Comparison of ENCODE assay signal across 8 cellular contexts in genomic region chr10:97640868-97641811, GRCh38. TPM values are rescaled to one million over a fixed set of nuclear protein-coding genes. Genes with fewer than 3 reads are reported as not detected.
DNase-seq lines count a peak whose midpoint lies in the region; ATAC-seq and TF ChIP-seq lines count a peak whose summit lies in the region.

No MANE protein-coding gene starts in this region.

- peak; percentile 5 for ATAC-seq in HG03066 (IDR thresholded peaks at IDR 0.05; ENCODE audit: low read depth, unreplicated experiment)

- DNase-seq in activated T-cell treated with anti-CD3 and anti-CD28 coated beads for 48 hours (ENCODE audit: low read depth) (peak; percentile 15), activated T-cell treated with anti-CD3 and anti-CD28 coated beads for 4 hours (no peak), RWPE1 (ENCODE audit: low spot score) (peak; percentile 28), cardiac fibroblast (ENCODE audit: low read depth in 2 of 2) (peak; percentile 62 to 67), kidney epithelial cell (ENCODE audit: low read depth) (no peak), cerebellar nuclear complex (lab: John Stamatoyannopoulos, UW) (no peak)
- DNase-seq in stimulated activated CD4-positive, alpha-beta T cell treated with anti-CD3 and anti-CD28 coated beads, Interleukin-15, amount 100 ng/mL, for 24 hours, result peak; percentile 41

- CTCF ChIA-PET in RWPE1 (lab: Yijun Ruan, JAX), result interaction anchor here (0.6 to 1.4 kb wide), 2 partner anchors 12 to 28 kb away, joined by 4 read pairs; no protein-coding TSS in a partner anchor

- POLR2A ChIA-PET in RWPE1 (lab: Yijun Ruan, JAX; ENCODE audit: low non-redundant PET), result interaction anchor here (0.6 to 0.9 kb wide), 7 partner anchors 10 to 176 kb away, joined by 3 to 5 read pairs (median 4); partner anchors contain the start of genes AVPI1 and UBTD1

- H3K27me3 ChIP-seq in kidney epithelial cell (ENCODE audit: control insufficient read depth, insufficient read depth, low read length), result no peaks in the 10 kb centered on the region

- peak overlapping the region; percentile 86 for H3K27ac ChIP-seq in RWPE1

- TF ChIP-seq CTCF in RWPE1 (conservative IDR thresholded peaks at IDR 0.05; ENCODE audit: low read depth), result no peak
- no peak for TF ChIP-seq CTCF in cardiac fibroblast (IDR thresholded peaks at IDR 0.05; ENCODE audit: low read depth, low read length)
- TF ChIP-seq CTCF in kidney epithelial cell (IDR thresholded peaks at IDR 0.05; ENCODE audit: insufficient read depth, low read length, poor library complexity, severe bottlenecking), result no peak

- peak overlapping the region; percentile 79 to 82 for H3K4me3 ChIP-seq in cardiac fibroblast (replicated peaks in 1 of 2; ENCODE audit: low read depth in 2 of 2, low read length in 2 of 2)
- peak overlapping the region; percentile 94 for H3K4me3 ChIP-seq in kidney epithelial cell (ENCODE audit: low read depth, low read length)

- H3K36me3 ChIP-seq in kidney epithelial cell (ENCODE audit: control insufficient read depth, insufficient read depth, low read length), result peaks cover 2% of the 10 kb centered on the region

RNA-seq across cellular contexts. Expression of gene PI4K2A, which starts 0.7 kb away (rescaled TPM):
- 37.6 and 38.3 TPM in 2 replicates for total RNA-seq in kidney epithelial cell

RNA-seq across cellular contexts. Expression of gene MORN4, which starts 7.8 kb away (rescaled TPM):
- 11.2 and 12.4 TPM in 2 replicates for total RNA-seq in kidney epithelial cell

RNA-seq across cellular contexts. Expression of gene AVPI1, which starts 45.9 kb away (rescaled TPM):
- 17.2 and 18.9 TPM in 2 replicates for total RNA-seq in kidney epithelial cell

RNA-seq across cellular contexts. Expression of gene C10orf62, which starts 51.6 kb away (rescaled TPM):
- total RNA-seq in kidney epithelial cell, result not detected in 2 replicates

RNA-seq across cellular contexts. Expression of gene HOGA1, which starts 57.0 kb away (rescaled TPM):
- 3.4 and 5.1 TPM in 2 replicates for total RNA-seq in kidney epithelial cell

Comparison
In these comparisons a context has a peak if more than half of its experiments do, and no peak if none do; other contexts are left out.
1. DNase-seq: peak in activated T-cell treated with anti-CD3 and anti-CD28 coated beads for 48 hours (single experiment), RWPE1 (single experiment), cardiac fibroblast (2 of 2) and stimulated activated CD4-positive, alpha-beta T cell treated with anti-CD3 and anti-CD28 coated beads, Interleukin-15, amount 100 ng/mL, for 24 hours (single experiment); none in activated T-cell treated with anti-CD3 and anti-CD28 coated beads for 4 hours (single experiment), kidney epithelial cell (single experiment) and cerebellar nuclear complex (0 of 2).